In genomic region chr22:19822301-19823117, GRCh38 we compare ENCODE assay signal across 21 cellular contexts. TPM values are rescaled to one million over a fixed set of nuclear protein-coding genes. Genes with fewer than 3 reads are reported as not detected.
DNase-seq lines count a peak whose midpoint lies in the region; ATAC-seq and TF ChIP-seq lines count a peak whose summit lies in the region.
"Had no signal": no experiment of that assay in that cellular context is flagged by ENCODE, and none has a peak within 500 bp of the region (broad histone marks: within the 10 kb centered on the region; RNA-seq: fewer than 3 reads in every experiment).

No MANE protein-coding gene starts in this region.

- H3K4me1 Mint-ChIP-seq in CD14-positive monocyte = peaks cover 10% of the 10 kb centered on the region

- TF ChIP-seq CTCF in CD14-positive monocyte (IDR thresholded peaks at IDR 0.05) = no peak
- TF ChIP-seq CTCF in dorsolateral prefrontal cortex (IDR thresholded peaks at IDR 0.05 in 54 of 56, conservative IDR thresholded peaks at IDR 0.05 in 2 of 56; ENCODE audit: low read depth in 1 of 56, partially characterized antibody in 56 of 56) = no peak
- no peak for TF ChIP-seq CTCF in ovary (IDR thresholded peaks at IDR 0.05)

- peak overlapping the region; percentile 87 for H3K4me2 ChIP-seq in BLaER1
- H3K4me2 ChIP-seq: GM23338 had no signal

- peaks cover 0 to 7% (median 4%) of the 10 kb centered on the region in 7 donors for H3K9me3 Mint-ChIP-seq in CD14-positive monocyte
- H3K9me3 Mint-ChIP-seq: activated T-helper 1 cell treated with anti-CD3 and anti-CD28 coated beads, Interleukin-12 subunit alpha, Interleukin-12 subunit beta, Interleukin-2, Interleukin-4 antibody, amounts not matched to agents 30 ng/mL and 10 ng/mL and 1 ng/mL, durations not matched to agents 14 hours and 24 hours and 36 hours; GM23338; neural crest cell had no signal

- no peak overlapping the region for H3K27ac Mint-ChIP-seq in CD14-positive monocyte
- H3K27ac Mint-ChIP-seq: activated T-helper 1 cell treated with anti-CD3 and anti-CD28 coated beads, Interleukin-12 subunit alpha, Interleukin-12 subunit beta, Interleukin-2, Interleukin-4 antibody, amounts not matched to agents 30 ng/mL and 10 ng/mL and 1 ng/mL, durations not matched to agents 14 hours and 24 hours and 36 hours had no signal

- H3K36me3 ChIP-seq in BLaER1 = peaks cover 14% of the 10 kb centered on the region; the same call in 1 of the 2 replicates
- no peaks in the 10 kb centered on the region for H3K36me3 ChIP-seq in ovary
- H3K36me3 ChIP-seq: colonic mucosa, MG63 had no signal

- no peak for ATAC-seq in HG02852 (IDR thresholded peaks at IDR 0.05; ENCODE audit: unreplicated experiment)
- ATAC-seq: GM23338, PC-3 had no signal

- whole genome bisulfite sequencing in ovary, 3 donors = 92 to 95% (median 93%) methylated on average over 18 of the region's 18 CpGs

- H3K36me3 Mint-ChIP-seq in CD14-positive monocyte = peaks cover 2 to 4% of the 10 kb centered on the region in 2 donors

- no peaks in the 10 kb centered on the region for H3K27me3 Mint-ChIP-seq in CD14-positive monocyte (ENCODE audit: low read depth in 3 of 3)

- H3K4me1 ChIP-seq in BLaER1 (peaks cover 86% of the 10 kb centered on the region), ovary (ENCODE audit: insufficient read depth) (no peaks in the 10 kb centered on the region)
- H3K4me1 ChIP-seq: colonic mucosa had no signal

- H4K20me1 ChIP-seq in BLaER1 = peaks cover 77% of the 10 kb centered on the region

- TF ChIP-seq POLR2A in ovary (IDR thresholded peaks at IDR 0.05) = no peak

- H3K4me3 ChIP-seq in BLaER1 (no peak overlapping the region), dorsolateral prefrontal cortex (no peak overlapping the region), ovary (no peak overlapping the region)
- H3K4me3 ChIP-seq: colonic mucosa, GM23338, MG63, SK-N-MC had no signal

- H3K9ac ChIP-seq in BLaER1 = peak overlapping the region; percentile 44

- peak overlapping the region; percentile 71 for H3K27ac ChIP-seq in BLaER1
- no peak overlapping the region for H3K27ac ChIP-seq in dorsolateral prefrontal cortex
- no peak overlapping the region for H3K27ac ChIP-seq in ovary
- H3K27ac ChIP-seq: colonic mucosa, SK-N-MC had no signal

- DNase-seq in CD14-positive monocyte (ENCODE audit: low spot score) (peak; percentile 41), dorsolateral prefrontal cortex (peak in 8 of 10 donors; percentile 1 to 30 (median 9)), ovary (peak in 4 of 5 donors; percentile 3 to 15 (median 11)), HT-29 (ENCODE audit: low spot score) (no peak), kidney tubule cell (ENCODE audit: low spot score) (no peak)
- DNase-seq: anterior cingulate cortex; erythroblast; GF-D8; mesenchymal stem cell; MG63; NCI-H1930; NCI-H526 treated with DMSO at 0.1 percent for 48 hours; PC-3; stimulated activated CD4-positive, alpha-beta T cell treated with anti-CD3 and anti-CD28 coated beads, Interleukin-4, amount 100 ng/mL, for 1 hour had no signal

- TF ChIP-seq EP300 in ovary (IDR thresholded peaks at IDR 0.05) = no peak

- H3K27me3 ChIP-seq in BLaER1 (no peaks in the 10 kb centered on the region), dorsolateral prefrontal cortex (no peaks in the 10 kb centered on the region), ovary (no peaks in the 10 kb centered on the region)
- H3K27me3 ChIP-seq: colonic mucosa, MG63 had no signal

- H3K9me3 ChIP-seq in BLaER1 (0 out of 2 replicates have a peak, but pooled peaks cover 8% of the 10 kb centered on the region), ovary (no peaks in the 10 kb centered on the region)
- H3K9me3 ChIP-seq: colonic mucosa, MG63 had no signal

- no peak overlapping the region for H3K4me3 Mint-ChIP-seq in CD14-positive monocyte
- H3K4me3 Mint-ChIP-seq: activated T-helper 1 cell treated with anti-CD3 and anti-CD28 coated beads, Interleukin-12 subunit alpha, Interleukin-12 subunit beta, Interleukin-2, Interleukin-4 antibody, amounts not matched to agents 30 ng/mL and 10 ng/mL and 1 ng/mL, durations not matched to agents 14 hours and 24 hours and 36 hours; GM23338; neural crest cell had no signal

- intact Hi-C loops in CD14-positive monocyte (cut with micrococcal nuclease) = no loop called here
- intact Hi-C loops in dorsolateral prefrontal cortex (cut with DNase I) = no loop called here
- intact Hi-C loops in ovary (cut with DNase I) = no loop called here

RNA-seq across cellular contexts. Expression of gene GNB1L, which starts 32.2 kb away (rescaled TPM):
- polyA plus RNA-seq in CD14-positive monocyte (1 to 10 TPM; 4.8 to 6.0 TPM), ovary (1 to 10 TPM in 1 of 2 donors, not detected in 1; 5.1 TPM)
- total RNA-seq in dorsolateral prefrontal cortex (10 to 100 TPM in 25 of 120 experiments, 1 to 10 TPM in 95; 4.8 to 17.5 (median 8.3) TPM), ovary (10 to 100 TPM in 2 of 7 donors, 1 to 10 TPM in 5; 3.1 to 14.9 (median 6.0) TPM)
- total RNA-seq in HT-29 (2014; rRNA removed; shearing (Covaris generic)) = 96.1 and 115 TPM in 2 replicates

RNA-seq across cellular contexts. Expression of gene RTL10, which starts 32.2 kb away (rescaled TPM):
- polyA plus RNA-seq in CD14-positive monocyte = 1 to 10 TPM; 1.4 to 1.5 TPM
- 10 to 100 TPM; 15.9 to 53.5 (median 30.1) TPM for total RNA-seq in dorsolateral prefrontal cortex
- total RNA-seq in ovary = 10 to 100 TPM in 6 of 7 donors, 1 to 10 TPM in 1; 9.1 to 54.3 (median 16.7) TPM
- polyA plus RNA-seq in ovary = 1 to 10 TPM; 7.1 to 7.3 TPM
- 37.9 and 42.8 TPM in 2 replicates for total RNA-seq in HT-29 (2014; rRNA removed; shearing (Covaris generic))

Comparison
In these comparisons a context has a peak if more than half of its experiments do, and no peak if none do; other contexts are left out.
1. DNase-seq: peak in CD14-positive monocyte (single experiment), dorsolateral prefrontal cortex (8 of 10) and ovary (4 of 5); none in HT-29 (single experiment) and kidney tubule cell (single experiment).